Comparison of ENCODE assay signal across 31 cellular contexts in the genomic region with DNA sequence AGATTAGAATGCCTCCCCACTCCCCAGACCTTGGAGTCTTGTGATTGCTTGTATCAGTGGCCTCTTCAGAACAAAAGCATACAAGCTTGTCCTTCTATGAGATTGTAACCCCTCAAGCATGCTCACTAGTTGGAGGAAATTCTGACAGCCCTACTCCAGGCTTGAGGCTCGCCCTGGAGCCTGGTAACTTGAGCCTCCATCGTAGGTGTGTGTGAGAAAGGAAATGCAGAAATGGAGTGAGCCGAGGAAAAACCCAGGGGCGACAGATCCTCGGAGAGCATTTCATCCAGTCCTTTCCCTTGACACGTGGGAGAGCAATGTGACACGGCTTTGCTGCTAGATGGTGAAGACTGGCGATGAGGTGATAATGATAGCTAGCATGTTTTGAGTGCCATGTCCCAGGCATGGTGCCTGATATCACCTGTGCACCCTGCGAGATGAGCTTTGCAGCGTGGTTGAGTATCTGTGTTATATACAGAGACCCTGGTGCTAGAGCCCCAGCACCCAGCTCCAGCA. TPM values are rescaled to one million over a fixed set of nuclear protein-coding genes. Genes with fewer than 3 reads are reported as not detected.
"Had no signal": no experiment of that assay in that cellular context is flagged by ENCODE, and none has a peak within 500 bp of the region (broad histone marks: within the 10 kb centered on the region; RNA-seq: fewer than 3 reads in every experiment).

No MANE protein-coding gene starts in this region.

- DNase-seq: activated CD4-positive, alpha-beta memory T cell treated with anti-CD3 and anti-CD28 coated beads for 36 hours; activated CD4-positive, alpha-beta T cell treated with anti-CD3 and anti-CD28 coated beads, Interleukin-2, amount 10 ng/mL, durations not matched to agents 24 days and 14 days; activated CD4-positive, CD25-positive, alpha-beta regulatory T cell treated with anti-CD3 and anti-CD28 coated beads, Interleukin-2, amount 50 U/mL, for 72 hours; activated CD8-positive, alpha-beta memory T cell treated with anti-CD3 and anti-CD28 coated beads, Interleukin-2, amount 50 U/mL, for 4 hours; activated gamma-delta T cell treated with Interleukin-2 at 50 U/mL for 16 hours; activated T-cell treated with anti-CD3 and anti-CD28 coated beads, Interleukin-2, amount 50 U/mL, for 1 hour; colonic mucosa; effector memory CD8-positive, alpha-beta T cell; immature natural killer cell; kidney; left lung; mucosa of descending colon; posterior cingulate gyrus; right cardiac atrium; stimulated activated CD4-positive, alpha-beta T cell treated with anti-CD3 and anti-CD28 coated beads, Interleukin-15, amount 100 ng/mL, for 24 hours; stimulated activated CD4-positive, alpha-beta T cell treated with anti-CD3 and anti-CD28 coated beads, Interleukin-2, amount 100 ng/mL, for 24 hours; stimulated activated naive B cell treated with anti-CD40 and anti-IgM and Interleukin-4, amounts not matched to agents 10 μg/mL and 1 μg/mL and 100 μg/mL, for 72 hours; stomach; SW 1271; T-helper 9 cell had no signal

- H3K4me2 ChIP-seq: hepatocyte had no signal

- H3K79me2 ChIP-seq: hepatocyte had no signal

- H3K9me3 ChIP-seq: breast epithelium, colonic mucosa, gastroesophageal sphincter, left lung, mucosa of descending colon, stomach, suprapubic skin, tibial nerve had no signal

- H3K27me3 ChIP-seq: breast epithelium, colonic mucosa, gastroesophageal sphincter, hepatocyte, stomach, suprapubic skin, tibial nerve had no signal

- ATAC-seq: effector memory CD8-positive, alpha-beta T cell; gastroesophageal sphincter; left lung; mucosa of descending colon; natural killer cell treated with Interleukin-12 subunit alpha and Interleukin-12 subunit beta and Interleukin-15 and Interleukin-18, amount 100 ng/mL, for 72 hours; right cardiac atrium; stimulated activated naive B cell treated with anti-CD40 and anti-IgM and Interleukin-4, amounts not matched to agents 10 μg/mL and 1 μg/mL and 100 μg/mL, for 72 hours had no signal

- H2AFZ ChIP-seq: hepatocyte had no signal

- H3K36me3 ChIP-seq: breast epithelium, colonic mucosa, left lung, suprapubic skin, tibial nerve had no signal

- H3K4me3 ChIP-seq: breast epithelium, colonic mucosa, gastroesophageal sphincter, hepatocyte, left lung, lung, mucosa of descending colon, stomach, suprapubic skin, tibial nerve had no signal

- H3K4me1 ChIP-seq: breast epithelium, colonic mucosa, left lung, suprapubic skin, tibial nerve had no signal

- H3K27ac ChIP-seq: breast epithelium, colonic mucosa, gastroesophageal sphincter, hepatocyte, left lung, stomach, suprapubic skin, tibial nerve, VCaP had no signal

RNA-seq across cellular contexts. Expression of gene GNAO1, which starts 31.3 kb away (rescaled TPM):
- total RNA-seq: dermis microvascular lymphatic vessel endothelial cell, myocyte, osteoblast had no signal
